ENCODE assay signal across 2 cellular contexts in genomic region chr19:772043-772442, GRCh38.
TF ChIP-seq lines count a peak whose summit lies in the region.

No MANE protein-coding gene starts in this region.

TF ChIP-seq in A549, 52 proteins besides CTCF, POLR2A, EP300 and RAD21:
- TF ChIP-seq TFCP2L1 (CRISPR knock-in tag; IDR thresholded peaks at IDR 0.05) (no peak), PBX3 (IDR thresholded peaks at IDR 0.05) (no peak), ATOH8 (CRISPR knock-in tag; IDR thresholded peaks at IDR 0.05; ENCODE audit: low read depth) (no peak), FOSL2 (IDR thresholded peaks at IDR 0.05) (no peak), FOSL2 (CRISPR knock-in tag; IDR thresholded peaks at IDR 0.05) (no peak), REST (IDR thresholded peaks at IDR 0.05) (no peak), MAX (IDR thresholded peaks at IDR 0.05) (no peak), ZFP36 (IDR thresholded peaks at IDR 0.05; ENCODE audit: borderline replicate concordance, partially characterized antibody) (no peak), USF2 (IDR thresholded peaks at IDR 0.05) (no peak), POLR2AphosphoS2 (conservative IDR thresholded peaks at IDR 0.05; ENCODE audit: low read length) (no peak), EHF (CRISPR knock-in tag; IDR thresholded peaks at IDR 0.05) (no peak), CBX8 (IDR thresholded peaks at IDR 0.05) (no peak), FOXS1 (CRISPR knock-in tag; IDR thresholded peaks at IDR 0.05) (no peak)

TF ChIP-seq in H1, 55 proteins besides CTCF, POLR2A, EP300 and RAD21:
- TF ChIP-seq YY1 (IDR thresholded peaks at IDR 0.05; ENCODE audit: low read depth, low read length) (no peak), ASH2L (IDR thresholded peaks at IDR 0.05; ENCODE audit: low read length) (no peak), BCL11A (IDR thresholded peaks at IDR 0.05; ENCODE audit: low read depth in 2 of 2, low read length in 2 of 2) (no peak), SP1 (IDR thresholded peaks at IDR 0.05; ENCODE audit: low read depth, low read length) (no peak), FOSL1 (IDR thresholded peaks at IDR 0.05; ENCODE audit: insufficient read depth, low read depth, low read length) (no peak), EZH2 (IDR thresholded peaks at IDR 0.05; ENCODE audit: low read depth, low read length, severe bottlenecking) (no peak), HDAC2 (IDR thresholded peaks at IDR 0.05; ENCODE audit: borderline replicate concordance in 1 of 2, low read depth in 2 of 2, low read length in 2 of 2) (no peak), BACH1 (IDR thresholded peaks at IDR 0.05; ENCODE audit: low read length) (no peak), JUND (IDR thresholded peaks at IDR 0.05; ENCODE audit: low read length) (no peak), SP4 (IDR thresholded peaks at IDR 0.05; ENCODE audit: low read length) (no peak), TAF7 (optimal IDR thresholded peaks at IDR 0.05; ENCODE audit: borderline replicate concordance, low read depth, low read length) (no peak), RXRA (IDR thresholded peaks at IDR 0.05; ENCODE audit: insufficient read depth, low read depth, low read length) (no peak), KDM1A (IDR thresholded peaks at IDR 0.05; ENCODE audit: borderline replicate concordance, low read length) (no peak), MAX (IDR thresholded peaks at IDR 0.05) (no peak), POU5F1 (IDR thresholded peaks at IDR 0.05; ENCODE audit: low read depth, low read length) (no peak), TAF1 (IDR thresholded peaks at IDR 0.05; ENCODE audit: low read depth, low read length) (no peak), NANOG (IDR thresholded peaks at IDR 0.05; ENCODE audit: insufficient read depth, low read depth, low read length, poor library complexity, severe bottlenecking) (no peak), NRF1 (IDR thresholded peaks at IDR 0.05; ENCODE audit: low read depth, low read length) (no peak), TBP (IDR thresholded peaks at IDR 0.05; ENCODE audit: low read depth, low read length) (no peak)
